Comparison of ENCODE assay signal across 29 cellular contexts in genomic region chr13:102187313-102187712, GRCh38.
"Had no signal": no experiment of that assay in that cellular context is flagged by ENCODE, and none has a peak within 500 bp of the region (broad histone marks: within the 10 kb centered on the region; RNA-seq: fewer than 3 reads in every experiment).

No MANE protein-coding gene starts in this region.

- H3K9me3 Mint-ChIP-seq: stimulated activated effector memory CD8-positive, alpha-beta T cell treated with anti-CD3 and anti-CD28 coated beads, Interleukin-12 subunit alpha, Interleukin-12 subunit beta, amount 100 ng/mL, for 72 hours; stimulated activated memory B cell treated with anti-CD40 and anti-IgM and Interleukin-4, amounts not matched to agents 10 μg/mL and 1 μg/mL and 100 μg/mL, for 72 hours; stimulated activated naive CD8-positive, alpha-beta T cell treated with anti-CD3 and anti-CD28 coated beads, Interleukin-15, amount 100 ng/mL, for 72 hours; type B pancreatic cell had no signal

- H3K9me3 ChIP-seq: stomach, suprapubic skin, testis, thoracic aorta, thyroid gland, tibial artery, tibial nerve, transverse colon, upper lobe of left lung, upper lobe of right lung, uterus, vagina had no signal

- H3K27me3 ChIP-seq: stomach, suprapubic skin, testis, thyroid gland, tibial artery, tibial nerve, transverse colon, upper lobe of left lung, upper lobe of right lung, uterus, vagina had no signal

- H3K36me3 ChIP-seq: stomach, suprapubic skin, thoracic aorta, thyroid gland, tibial artery, tibial nerve, transverse colon, upper lobe of left lung, upper lobe of right lung, uterus, vagina had no signal

- H3K27ac ChIP-seq: stomach, suprapubic skin, testis, thoracic aorta, thyroid gland, tibial artery, tibial nerve, transverse colon, upper lobe of left lung, upper lobe of right lung, uterus, vagina had no signal

- H3K36me3 Mint-ChIP-seq: stimulated activated effector memory CD8-positive, alpha-beta T cell treated with anti-CD3 and anti-CD28 coated beads, Interleukin-12 subunit alpha, Interleukin-12 subunit beta, amount 100 ng/mL, for 72 hours; stimulated activated memory B cell treated with anti-CD40 and anti-IgM and Interleukin-4, amounts not matched to agents 10 μg/mL and 1 μg/mL and 100 μg/mL, for 72 hours; stimulated activated naive B cell treated with anti-CD40 and anti-IgM and Interleukin-4, amounts not matched to agents 10 μg/mL and 1 μg/mL and 100 μg/mL, for 72 hours; type B pancreatic cell had no signal

- H3K4me3 Mint-ChIP-seq: stimulated activated effector memory CD8-positive, alpha-beta T cell treated with anti-CD3 and anti-CD28 coated beads, Interleukin-12 subunit alpha, Interleukin-12 subunit beta, amount 100 ng/mL, for 72 hours; stimulated activated memory B cell treated with anti-CD40 and anti-IgM and Interleukin-4, amounts not matched to agents 10 μg/mL and 1 μg/mL and 100 μg/mL, for 72 hours; stimulated activated naive B cell treated with anti-CD40 and anti-IgM and Interleukin-4, amounts not matched to agents 10 μg/mL and 1 μg/mL and 100 μg/mL, for 72 hours; stimulated activated naive CD8-positive, alpha-beta T cell treated with anti-CD3 and anti-CD28 coated beads, Interleukin-15, amount 100 ng/mL, for 72 hours; stimulated activated naive CD8-positive, alpha-beta T cell treated with anti-CD3 and anti-CD28 coated beads, Interleukin-15, Interleukin-2, amounts not matched to agents 100 ng/mL and 50 ng/mL, for 24 hours; type B pancreatic cell had no signal

- H3K4me1 ChIP-seq: stomach, testis, thyroid gland, tibial artery, tibial nerve, transverse colon, upper lobe of left lung, upper lobe of right lung, uterus, vagina had no signal

- H3K27me3 Mint-ChIP-seq: stimulated activated memory B cell treated with anti-CD40 and anti-IgM and Interleukin-4, amounts not matched to agents 10 μg/mL and 1 μg/mL and 100 μg/mL, for 72 hours; stimulated activated naive B cell treated with anti-CD40 and anti-IgM and Interleukin-4, amounts not matched to agents 10 μg/mL and 1 μg/mL and 100 μg/mL, for 72 hours; type B pancreatic cell had no signal

- DNase-seq: stimulated activated CD4-positive, alpha-beta T cell treated with anti-CD3 and anti-CD28 coated beads, Interleukin-2, amount 100 ng/mL, for 48 hours; stimulated activated CD4-positive, alpha-beta T cell treated with anti-CD3 and anti-CD28 coated beads, Interleukin-4, amount 100 ng/mL, for 1 hour; stimulated activated CD4-positive, alpha-beta T cell treated with anti-CD3 and anti-CD28 coated beads, Interleukin-4, amount 100 ng/mL, for 24 hours; stimulated activated CD4-positive, alpha-beta T cell treated with anti-CD3 and anti-CD28 coated beads, Interleukin-4, amount 100 ng/mL, for 4 hours; stimulated activated CD8-positive, alpha-beta memory T cell treated with anti-CD3 and anti-CD28 coated beads, Interleukin-4, amount 100 ng/mL, for 48 hours; stimulated activated naive B cell treated with anti-CD40 and anti-IgM and Interleukin-4, amounts not matched to agents 10 μg/mL and 1 μg/mL and 100 μg/mL, for 72 hours; stimulated activated naive CD4-positive, alpha-beta T cell; stimulated activated naive CD4-positive, alpha-beta T cell treated with Interleukin-2 at 50 U/mL for 16 hours; stimulated activated naive CD8-positive, alpha-beta T cell treated with anti-CD3 and anti-CD28 coated beads, Interleukin-15, amount 100 ng/mL, for 72 hours; stimulated activated naive CD8-positive, alpha-beta T cell treated with anti-CD3 and anti-CD28 coated beads, Interleukin-15, Interleukin-2, amounts not matched to agents 100 U/mL and 50 U/mL, for 24 hours; stomach; substantia nigra; testis; thyroid gland; tibial artery; transverse colon; trophoblast cell; upper lobe of left lung; upper lobe of right lung; uterus had no signal

- H3K4me1 Mint-ChIP-seq: stimulated activated effector memory CD8-positive, alpha-beta T cell treated with anti-CD3 and anti-CD28 coated beads, Interleukin-12 subunit alpha, Interleukin-12 subunit beta, amount 100 ng/mL, for 72 hours; stimulated activated memory B cell treated with anti-CD40 and anti-IgM and Interleukin-4, amounts not matched to agents 10 μg/mL and 1 μg/mL and 100 μg/mL, for 72 hours; stimulated activated naive B cell treated with anti-CD40 and anti-IgM and Interleukin-4, amounts not matched to agents 10 μg/mL and 1 μg/mL and 100 μg/mL, for 72 hours had no signal

- ATAC-seq: stimulated activated effector memory CD8-positive, alpha-beta T cell treated with anti-CD3 and anti-CD28 coated beads, Interleukin-12 subunit alpha, Interleukin-12 subunit beta, amount 100 ng/mL, for 72 hours; stimulated activated memory B cell treated with anti-CD40 and anti-IgM and Interleukin-4, amounts not matched to agents 10 μg/mL and 1 μg/mL and 100 μg/mL, for 72 hours; stimulated activated naive B cell treated with anti-CD40 and anti-IgM and Interleukin-4, amounts not matched to agents 10 μg/mL and 1 μg/mL and 100 μg/mL, for 72 hours; stimulated activated naive CD8-positive, alpha-beta T cell treated with anti-CD3 and anti-CD28 coated beads, Interleukin-15, amount 100 ng/mL, for 72 hours; stimulated activated naive CD8-positive, alpha-beta T cell treated with anti-CD3 and anti-CD28 coated beads, Interleukin-15, Interleukin-2, amounts not matched to agents 100 U/mL and 50 U/mL, for 24 hours; upper lobe of right lung had no signal

- H3K27ac Mint-ChIP-seq: stimulated activated effector memory CD8-positive, alpha-beta T cell treated with anti-CD3 and anti-CD28 coated beads, Interleukin-12 subunit alpha, Interleukin-12 subunit beta, amount 100 ng/mL, for 72 hours; stimulated activated memory B cell treated with anti-CD40 and anti-IgM and Interleukin-4, amounts not matched to agents 10 μg/mL and 1 μg/mL and 100 μg/mL, for 72 hours; stimulated activated naive B cell treated with anti-CD40 and anti-IgM and Interleukin-4, amounts not matched to agents 10 μg/mL and 1 μg/mL and 100 μg/mL, for 72 hours; stimulated activated naive CD8-positive, alpha-beta T cell treated with anti-CD3 and anti-CD28 coated beads, Interleukin-15, amount 100 ng/mL, for 72 hours; stimulated activated naive CD8-positive, alpha-beta T cell treated with anti-CD3 and anti-CD28 coated beads, Interleukin-15, Interleukin-2, amounts not matched to agents 100 ng/mL and 50 ng/mL, for 24 hours; type B pancreatic cell had no signal

- H3K4me3 ChIP-seq: stomach, suprapubic skin, testis, thoracic aorta, thyroid gland, tibial artery, tibial nerve, transverse colon, upper lobe of left lung, upper lobe of right lung, uterus, vagina had no signal

- FAIRE-seq: urothelium cell line had no signal
